In genomic region chr11:35143509-35144102, GRCh38 we compare ENCODE assay signal across 9 cellular contexts. TPM values are rescaled to one million over a fixed set of nuclear protein-coding genes. Genes with fewer than 3 reads are reported as not detected.
A peak's percentile ranks its signal among the peaks of the same experiment; 100 is the strongest.
DNase-seq lines count a peak whose midpoint lies in the region; FAIRE-seq and TF ChIP-seq lines count a peak whose summit lies in the region.
"Had no signal": no experiment of that assay in that cellular context is flagged by ENCODE, and none has a peak within 500 bp of the region (broad histone marks: within the 10 kb centered on the region; RNA-seq: fewer than 3 reads in every experiment).

No MANE protein-coding gene starts in this region.

- FAIRE-seq in small intestine (lab: Jason Lieb, UNC) = no peak

- no peaks in the 10 kb centered on the region for H3K9me3 Mint-ChIP-seq in glutamatergic neuron (ENCODE audit: unreplicated experiment)
- H3K9me3 Mint-ChIP-seq: H9 had no signal

- DNase-seq in GM06990 (ENCODE audit: extremely low read depth, insufficient read length) (no peak), small intestine (peak; percentile 46), EL (no peak), glutamatergic neuron (no peak), GM20000 (ENCODE audit: low spot score) (no peak)
- DNase-seq: H9, occipital lobe had no signal

- no peaks in the 10 kb centered on the region for H3K36me3 Mint-ChIP-seq in glutamatergic neuron (ENCODE audit: unreplicated experiment)

- H3K79me2 ChIP-seq in OCI-LY3 (ENCODE audit: low read length) = peaks cover 100% of the 10 kb centered on the region

- H3K27ac ChIP-seq in OCI-LY3 (ENCODE audit: low read length) (peak overlapping the region; percentile 95), duodenal mucosa (ENCODE audit: low read depth, low read length) (peak overlapping the region; percentile 14), small intestine (ENCODE audit: low read depth in 1 of 2, low read length in 1 of 2) (peak overlapping the region in 1 of 2 donors; percentile 81)

- no peak overlapping the region for H3K4me3 Mint-ChIP-seq in glutamatergic neuron (ENCODE audit: unreplicated experiment)
- H3K4me3 Mint-ChIP-seq: H9 had no signal

- TF ChIP-seq CTCF in GM06990 (IDR thresholded peaks at IDR 0.05; ENCODE audit: insufficient read depth, low read length, poor library complexity, severe bottlenecking) (no peak), OCI-LY3 (IDR thresholded peaks at IDR 0.05; ENCODE audit: low read depth, low read length) (no peak), glutamatergic neuron (IDR thresholded peaks at IDR 0.05; ENCODE audit: partially characterized antibody, unreplicated experiment) (no peak), GM20000 (IDR thresholded peaks at IDR 0.05; ENCODE audit: extremely low read depth, missing control alignments) (no peak)

- H3K36me3 ChIP-seq in GM06990 (ENCODE audit: control insufficient read depth, insufficient read depth, low read length) = peaks cover 9% of the 10 kb centered on the region
- peaks cover 74% of the 10 kb centered on the region for H3K36me3 ChIP-seq in OCI-LY3 (replicated peaks; ENCODE audit: low read depth, low read length)
- H3K36me3 ChIP-seq in duodenal mucosa (ENCODE audit: control insufficient read depth in 1 of 2, insufficient read depth in 2 of 2, low read length in 2 of 2) = no peaks in the 10 kb centered on the region
- no peaks in the 10 kb centered on the region for H3K36me3 ChIP-seq in small intestine (ENCODE audit: control insufficient read depth in 2 of 2, insufficient read depth in 2 of 2, low read length in 2 of 2)

- H3K4me1 Mint-ChIP-seq in glutamatergic neuron (ENCODE audit: low read depth, unreplicated experiment) = no peaks in the 10 kb centered on the region

- H4K20me1 ChIP-seq in OCI-LY3 (ENCODE audit: insufficient read depth, low read length) = peaks cover 82% of the 10 kb centered on the region

- H3K4me3 ChIP-seq in GM06990 (replicated peaks; ENCODE audit: low read depth, low read length) (peak overlapping the region; percentile 84), OCI-LY3 (ENCODE audit: low read length) (peak overlapping the region; percentile 96), duodenal mucosa (ENCODE audit: low read depth in 1 of 2, low read length in 2 of 2) (peak overlapping the region; percentile 30 to 40), small intestine (ENCODE audit: low read depth in 1 of 2, low read length in 2 of 2) (no peak overlapping the region)

- H3K4me1 ChIP-seq in OCI-LY3 (ENCODE audit: low read length) (peaks cover 60% of the 10 kb centered on the region), duodenal mucosa (ENCODE audit: control insufficient read depth in 1 of 2, insufficient read depth in 2 of 2, low read length in 2 of 2) (peaks cover 70 to 71% of the 10 kb centered on the region in 2 donors), small intestine (ENCODE audit: control insufficient read depth in 2 of 2, insufficient read depth in 1 of 2, low read depth in 1 of 2, low read length in 1 of 2) (peaks cover 7 to 48% of the 10 kb centered on the region in 2 donors)

- H2AFZ ChIP-seq in OCI-LY3 (ENCODE audit: low read depth, low read length) = no peak overlapping the region

- WGBS in small intestine, 3 donors = 31 to 54% (median 38%) methylated on average over 5 of the region's 5 CpGs

- H3K9ac ChIP-seq in OCI-LY3 (ENCODE audit: low read length) (peak overlapping the region; percentile 98), duodenal mucosa (ENCODE audit: low read depth in 1 of 2, low read length in 2 of 2) (peak overlapping the region; percentile 9 to 26)

- no peak overlapping the region for H3K27ac Mint-ChIP-seq in glutamatergic neuron (ENCODE audit: unreplicated experiment)

- peaks cover 11% of the 10 kb centered on the region for H3K27me3 Mint-ChIP-seq in glutamatergic neuron (ENCODE audit: unreplicated experiment)

- H3K27me3 ChIP-seq in GM06990 (replicated peaks; ENCODE audit: control insufficient read depth, insufficient read depth, low read length) (no peaks in the 10 kb centered on the region), OCI-LY3 (ENCODE audit: low read depth, low read length) (no peaks in the 10 kb centered on the region), duodenal mucosa (ENCODE audit: control insufficient read depth in 1 of 2, insufficient read depth in 2 of 2, low read length in 2 of 2) (no peaks in the 10 kb centered on the region), small intestine (ENCODE audit: control insufficient read depth in 2 of 2, insufficient read depth in 2 of 2, low read length in 2 of 2) (no peaks in the 10 kb centered on the region)

- H3K9me3 ChIP-seq in OCI-LY3 (ENCODE audit: insufficient read depth, low read length) (no peaks in the 10 kb centered on the region), duodenal mucosa (ENCODE audit: control insufficient read depth in 1 of 2, low read length in 2 of 2) (no peaks in the 10 kb centered on the region), small intestine (ENCODE audit: control insufficient read depth, low read depth) (no peaks in the 10 kb centered on the region)

- peak overlapping the region; percentile 98 for H3K4me2 ChIP-seq in OCI-LY3 (ENCODE audit: low read length)

RNA-seq across cellular contexts. Expression of gene CD44, which starts 4.6 kb away (rescaled TPM):
- polyA plus RNA-seq in small intestine = 10 to 100 TPM in 2 of 3 donors, 1 to 10 TPM in 1; 5.4 to 89.6 (median 25.9) TPM
- 0.71 TPM for total RNA-seq in glutamatergic neuron (ENCODE audit: unreplicated experiment)

Comparison
In these comparisons a context has a peak if more than half of its experiments do, and no peak if none do; other contexts are left out.
1. H3K4me3 ChIP-seq: peak in GM06990 (single experiment), OCI-LY3 (single experiment) and duodenal mucosa (2 of 2); none in small intestine (0 of 2).